Comparison of ENCODE assay signal across 15 cellular contexts in the genomic region with DNA sequence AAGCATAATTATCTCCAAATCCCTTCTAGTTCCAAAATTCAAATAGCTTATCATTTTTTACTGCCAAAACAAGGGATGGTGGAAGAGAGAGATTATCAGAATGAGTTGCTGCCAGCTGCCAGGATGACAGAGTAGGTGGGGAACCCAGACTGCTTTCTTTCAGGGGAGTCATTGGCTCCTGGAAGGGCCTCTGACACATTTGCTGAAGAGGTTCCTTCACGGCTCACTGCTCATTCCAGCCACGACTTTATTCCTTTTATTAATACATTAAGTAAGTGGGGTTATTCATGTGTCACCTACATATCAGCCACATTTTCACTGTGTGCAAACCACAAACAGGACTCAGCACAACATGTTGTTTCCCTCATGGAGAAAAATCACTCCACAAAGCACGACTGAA. TPM values are rescaled to one million over a fixed set of nuclear protein-coding genes. Genes with fewer than 3 reads are reported as not detected.
DNase-seq lines count a peak whose midpoint lies in the region; ATAC-seq and TF ChIP-seq lines count a peak whose summit lies in the region.
"Had no signal": no experiment of that assay in that cellular context is flagged by ENCODE, and none has a peak within 500 bp of the region (broad histone marks: within the 10 kb centered on the region; RNA-seq: fewer than 3 reads in every experiment).

No MANE protein-coding gene starts in this region.

- H3K4me2 ChIP-seq in GM23338 = no peak overlapping the region
- no peak overlapping the region for H3K4me2 ChIP-seq in neural progenitor cell

- TF ChIP-seq CTCF in GM23338 (conservative IDR thresholded peaks at IDR 0.05; ENCODE audit: low read depth in 2 of 2) (no peak), neural progenitor cell (IDR thresholded peaks at IDR 0.05) (no peak)

- H3K79me2 ChIP-seq in GM23338 (replicated peaks; ENCODE audit: insufficient read depth) (no peaks in the 10 kb centered on the region), neural progenitor cell (ENCODE audit: low read depth) (no peaks in the 10 kb centered on the region)

- H3K27me3 Mint-ChIP-seq in GM23338 (ENCODE audit: insufficient read depth, low read depth, poor library complexity) (no peaks in the 10 kb centered on the region), neural progenitor cell (ENCODE audit: insufficient read depth, low read depth) (no peaks in the 10 kb centered on the region)

- H3K36me3 Mint-ChIP-seq in GM23338 (ENCODE audit: low read depth) (no peaks in the 10 kb centered on the region), neural progenitor cell (no peaks in the 10 kb centered on the region)
- H3K36me3 Mint-ChIP-seq: activated naive CD4-positive, alpha-beta T cell treated with anti-CD3 and anti-CD28 coated beads, Interleukin-2, amount 50 U/mL, for 24 hours had no signal

- H3K9me3 ChIP-seq in neural progenitor cell (ENCODE audit: low read depth) = no peaks in the 10 kb centered on the region

- no peak overlapping the region for H3K4me3 Mint-ChIP-seq in GM23338
- H3K4me3 Mint-ChIP-seq in neural progenitor cell = no peak overlapping the region
- H3K4me3 Mint-ChIP-seq: activated naive CD4-positive, alpha-beta T cell treated with anti-CD3 and anti-CD28 coated beads, Interleukin-2, amount 50 U/mL, for 24 hours; stimulated activated naive CD8-positive, alpha-beta T cell treated with anti-CD3 and anti-CD28 coated beads, Interleukin-15, amount 100 ng/mL, for 72 hours had no signal

- no peak overlapping the region for H2AFZ ChIP-seq in GM23338
- H2AFZ ChIP-seq in neural progenitor cell (replicated peaks) = no peak overlapping the region

- H3K27me3 ChIP-seq in GM23338 (ENCODE audit: insufficient read depth) (no peaks in the 10 kb centered on the region), neural progenitor cell (no peaks in the 10 kb centered on the region)

- no peaks in the 10 kb centered on the region for H3F3A ChIP-seq in GM23338 (replicated peaks; ENCODE audit: low read depth)
- H3F3A ChIP-seq in neural progenitor cell (ENCODE audit: low read depth) = no peaks in the 10 kb centered on the region

- H3K4me1 ChIP-seq in GM23338 (ENCODE audit: insufficient read depth) (no peaks in the 10 kb centered on the region), neural progenitor cell (peaks cover 5% of the 10 kb centered on the region)

- no peak overlapping the region for H3K9ac ChIP-seq in neural progenitor cell

- H3K27ac ChIP-seq in GM23338 (ENCODE audit: low read depth) = no peak overlapping the region
- H3K27ac ChIP-seq in neural progenitor cell = no peak overlapping the region
- H3K27ac ChIP-seq: coronary artery had no signal

- H3K9me3 Mint-ChIP-seq in GM23338 (no peaks in the 10 kb centered on the region), neural progenitor cell (no peaks in the 10 kb centered on the region)
- H3K9me3 Mint-ChIP-seq: activated naive CD4-positive, alpha-beta T cell treated with anti-CD3 and anti-CD28 coated beads, Interleukin-2, amount 50 U/mL, for 24 hours; stimulated activated naive CD8-positive, alpha-beta T cell treated with anti-CD3 and anti-CD28 coated beads, Interleukin-15, amount 100 ng/mL, for 72 hours had no signal

- H3K36me3 ChIP-seq in GM23338 (ENCODE audit: insufficient read depth) = no peaks in the 10 kb centered on the region
- no peaks in the 10 kb centered on the region for H3K36me3 ChIP-seq in neural progenitor cell

- H3K27ac Mint-ChIP-seq in GM23338 (no peak overlapping the region), neural progenitor cell (no peak overlapping the region)
- H3K27ac Mint-ChIP-seq: activated naive CD4-positive, alpha-beta T cell treated with anti-CD3 and anti-CD28 coated beads, Interleukin-2, amount 50 U/mL, for 24 hours; stimulated activated naive CD8-positive, alpha-beta T cell treated with anti-CD3 and anti-CD28 coated beads, Interleukin-15, amount 100 ng/mL, for 72 hours had no signal

- H3K9me2 ChIP-seq in GM23338 (ENCODE audit: insufficient read depth) = no peaks in the 10 kb centered on the region

- peak; percentile 60 for ATAC-seq in GM19351 (IDR thresholded peaks at IDR 0.05; ENCODE audit: unreplicated experiment)
- ATAC-seq in HG03159 (IDR thresholded peaks at IDR 0.05; ENCODE audit: unreplicated experiment) = peak; percentile 60
- no peak for ATAC-seq in GM23338
- ATAC-seq: HCT116; stimulated activated naive CD8-positive, alpha-beta T cell treated with anti-CD3 and anti-CD28 coated beads, Interleukin-15, amount 100 ng/mL, for 72 hours had no signal

- H3K4me1 Mint-ChIP-seq in GM23338 (peaks cover 15% of the 10 kb centered on the region), neural progenitor cell (peaks cover 18% of the 10 kb centered on the region)
- H3K4me1 Mint-ChIP-seq: activated naive CD4-positive, alpha-beta T cell treated with anti-CD3 and anti-CD28 coated beads, Interleukin-2, amount 50 U/mL, for 24 hours; stimulated activated naive CD8-positive, alpha-beta T cell treated with anti-CD3 and anti-CD28 coated beads, Interleukin-15, amount 100 ng/mL, for 72 hours had no signal

- H3K4me3 ChIP-seq in GM23338 = no peak overlapping the region
- H3K4me3 ChIP-seq in neural progenitor cell = no peak overlapping the region
- H3K4me3 ChIP-seq: coronary artery had no signal

- DNase-seq in D341Med (ENCODE audit: low spot score) (peak; percentile 71), astrocyte of the hippocampus (ENCODE audit: low read depth, low spot score) (peak; percentile 61), dedifferentiated amniotic fluid mesenchymal stem cell (ENCODE audit: extremely low spot score) (no peak), iPS-NIHi7 (ENCODE audit: extremely low spot score) (no peak), GM23338 (ENCODE audit: low spot score) (no peak), neural progenitor cell (ENCODE audit: low spot score) (no peak)
- DNase-seq: activated CD4-positive, alpha-beta T cell treated with anti-CD3 and anti-CD28 coated beads, Interleukin-2, amount 50 U/mL, for 1 hour; foreskin fibroblast; NCI-H748 treated with DMSO at 0.1 percent for 48 hours; stimulated activated naive CD8-positive, alpha-beta T cell treated with anti-CD3 and anti-CD28 coated beads, Interleukin-15, amount 100 ng/mL, for 72 hours had no signal

- H4K20me1 ChIP-seq in GM23338 (replicated peaks; ENCODE audit: insufficient read depth) (no peaks in the 10 kb centered on the region), neural progenitor cell (ENCODE audit: low read depth) (no peaks in the 10 kb centered on the region)

RNA-seq across cellular contexts. Expression of a gene that starts 12.7 kb away (rescaled TPM):
- total RNA-seq in GM23338 (2014; rRNA removed; shearing (Covaris generic)) = 0.56 TPM in 1 of 2 replicates, not detected in the other
- 0.21 and 0.26 TPM in 2 replicates for polyA plus RNA-seq in GM23338 (2016; fragmentation: Nextera tagmentation; extraction: Ambion mirVana)
- total RNA-seq in neural progenitor cell (ENCODE audit: low replicate concordance) = 0.06 TPM in 1 of 2 replicates, not detected in the other

RNA-seq across cellular contexts. Expression of a gene that starts 23.5 kb away (rescaled TPM):
- total RNA-seq in GM23338 (2014; rRNA removed; shearing (Covaris generic)) = 68.8 and 71.9 TPM in 2 replicates
- 95.2 and 105 TPM in 2 replicates for polyA plus RNA-seq in GM23338 (2016; fragmentation: Nextera tagmentation; extraction: Ambion mirVana)
- total RNA-seq in neural progenitor cell (ENCODE audit: low replicate concordance) = 74.3 and 115 TPM in 2 replicates

RNA-seq across cellular contexts. Expression of a gene that starts 46.1 kb away (rescaled TPM):
- 160 and 167 TPM in 2 replicates for total RNA-seq in GM23338 (2014; rRNA removed; shearing (Covaris generic))
- 57.9 and 60.5 TPM in 2 replicates for polyA plus RNA-seq in GM23338 (2016; fragmentation: Nextera tagmentation; extraction: Ambion mirVana)
- total RNA-seq in neural progenitor cell (ENCODE audit: low replicate concordance) = 197 and 254 TPM in 2 replicates

Comparison
In these comparisons a context has a peak if more than half of its experiments do, and no peak if none do; other contexts are left out.
1. DNase-seq: peak in D341Med (single experiment) and astrocyte of the hippocampus (single experiment); none in dedifferentiated amniotic fluid mesenchymal stem cell (single experiment), iPS-NIHi7 (single experiment), GM23338 (single experiment) and neural progenitor cell (single experiment).